1 cellular context compared by ENCODE assay signal in the genomic region with DNA sequence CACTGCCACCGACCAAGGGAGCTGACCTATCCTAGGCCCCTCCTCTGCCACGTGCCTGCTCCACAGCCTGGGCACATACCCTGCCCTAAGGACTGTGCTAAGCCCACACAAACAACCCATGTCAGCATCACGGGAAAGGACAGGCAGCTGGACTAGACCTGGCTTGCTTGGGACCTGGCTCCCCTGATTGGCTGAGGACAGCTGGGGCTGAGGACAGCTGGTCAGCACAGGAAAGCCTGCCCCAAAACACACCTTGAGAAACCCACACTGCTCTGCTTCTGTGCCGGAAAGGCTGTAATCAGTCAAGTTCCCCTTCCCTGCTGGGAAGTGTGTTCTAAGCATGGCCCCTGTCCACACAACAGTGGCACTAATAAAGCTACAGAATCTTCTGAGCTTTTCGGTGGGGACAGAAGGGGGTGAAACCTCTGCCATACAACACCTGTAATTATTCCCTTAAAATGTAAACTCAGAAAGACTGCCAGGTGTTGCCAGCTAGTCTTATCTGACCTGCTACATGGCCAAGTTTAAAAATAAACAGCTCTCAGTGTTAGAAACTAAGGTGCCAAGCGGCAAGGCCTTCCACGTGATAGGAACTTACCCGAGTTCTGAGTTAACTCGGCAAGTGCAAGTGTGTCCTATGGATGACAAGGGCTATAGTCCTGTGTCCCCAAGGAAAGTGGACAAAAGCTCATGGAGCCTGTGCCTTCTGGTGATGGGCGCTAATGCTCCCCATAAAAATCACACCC.
A peak's percentile ranks its signal among the peaks of the same experiment; 100 is the strongest.
TF ChIP-seq lines count a peak whose summit lies in the region.

No MANE protein-coding gene starts in this region.

TF ChIP-seq in GM12878, 131 proteins besides CTCF, POLR2A, EP300 and RAD21 (continued from another document):
- TF ChIP-seq HSF1 (IDR thresholded peaks at IDR 0.05; ENCODE audit: low read depth, low read length) (no peak), SUZ12 (IDR thresholded peaks at IDR 0.05; ENCODE audit: unreplicated experiment) (no peak), ZBTB33 (IDR thresholded peaks at IDR 0.05) (no peak), SIN3A (IDR thresholded peaks at IDR 0.05; ENCODE audit: low read depth, low read length) (no peak), TCF3 (IDR thresholded peaks at IDR 0.05; ENCODE audit: borderline replicate concordance, insufficient read depth, low read depth, low read length) (0 out of 2 replicates have a peak, but pooled peaks have one; percentile 31), SPI1 (IDR thresholded peaks at IDR 0.05; ENCODE audit: borderline replicate concordance, insufficient read depth, low read depth, low read length) (peak; percentile 21; the same call in 1 of the 2 replicates), JUNB (IDR thresholded peaks at IDR 0.05) (no peak), PRDM15 (CRISPR knock-in tag; IDR thresholded peaks at IDR 0.05) (no peak), NFXL1 (IDR thresholded peaks at IDR 0.05; ENCODE audit: borderline replicate concordance) (no peak), TCF12 (IDR thresholded peaks at IDR 0.05; ENCODE audit: low read depth, low read length) (peak; percentile 33; the same call in 1 of the 2 replicates), LARP7 (IDR thresholded peaks at IDR 0.05) (no peak), MXI1 (IDR thresholded peaks at IDR 0.05; ENCODE audit: low read depth, low read length) (no peak), SMAD1 (IDR thresholded peaks at IDR 0.05; ENCODE audit: low read depth, partially characterized antibody) (no peak), TCF7 (IDR thresholded peaks at IDR 0.05; ENCODE audit: borderline replicate concordance) (no peak), RAD51 (IDR thresholded peaks at IDR 0.05) (no peak), SRF (IDR thresholded peaks at IDR 0.05; ENCODE audit: low read depth in 2 of 2, low read length in 2 of 2) (no peak), FOXM1 (IDR thresholded peaks at IDR 0.05; ENCODE audit: low read depth, low read length) (no peak), KAT2A (conservative IDR thresholded peaks at IDR 0.05; ENCODE audit: control insufficient read depth, low read depth, low read length) (no peak), FOXK2 (IDR thresholded peaks at IDR 0.05) (no peak), TAF1 (IDR thresholded peaks at IDR 0.05; ENCODE audit: borderline replicate concordance, low read depth, low read length) (no peak), SIX5 (IDR thresholded peaks at IDR 0.05; ENCODE audit: low read depth, low read length, severe bottlenecking) (no peak), E2F4 (IDR thresholded peaks at IDR 0.05; ENCODE audit: low read depth, low read length) (no peak), SMARCA5 (IDR thresholded peaks at IDR 0.05) (no peak), ZSCAN29 (IDR thresholded peaks at IDR 0.05) (no peak), CHD2 (IDR thresholded peaks at IDR 0.05; ENCODE audit: borderline replicate concordance, low read depth, low read length) (no peak), BHLHE40 (IDR thresholded peaks at IDR 0.05; ENCODE audit: borderline replicate concordance in 1 of 2, low read depth in 2 of 2, low read length in 1 of 2) (no peak), YY1 (IDR thresholded peaks at IDR 0.05; ENCODE audit: low read depth, low read length) (0 out of 2 replicates have a peak, but pooled peaks have one; percentile 18), POU2F2 (IDR thresholded peaks at IDR 0.05; ENCODE audit: borderline replicate concordance, low read depth, low read length) (no peak)
- TF ChIP-seq, protein P1, sequence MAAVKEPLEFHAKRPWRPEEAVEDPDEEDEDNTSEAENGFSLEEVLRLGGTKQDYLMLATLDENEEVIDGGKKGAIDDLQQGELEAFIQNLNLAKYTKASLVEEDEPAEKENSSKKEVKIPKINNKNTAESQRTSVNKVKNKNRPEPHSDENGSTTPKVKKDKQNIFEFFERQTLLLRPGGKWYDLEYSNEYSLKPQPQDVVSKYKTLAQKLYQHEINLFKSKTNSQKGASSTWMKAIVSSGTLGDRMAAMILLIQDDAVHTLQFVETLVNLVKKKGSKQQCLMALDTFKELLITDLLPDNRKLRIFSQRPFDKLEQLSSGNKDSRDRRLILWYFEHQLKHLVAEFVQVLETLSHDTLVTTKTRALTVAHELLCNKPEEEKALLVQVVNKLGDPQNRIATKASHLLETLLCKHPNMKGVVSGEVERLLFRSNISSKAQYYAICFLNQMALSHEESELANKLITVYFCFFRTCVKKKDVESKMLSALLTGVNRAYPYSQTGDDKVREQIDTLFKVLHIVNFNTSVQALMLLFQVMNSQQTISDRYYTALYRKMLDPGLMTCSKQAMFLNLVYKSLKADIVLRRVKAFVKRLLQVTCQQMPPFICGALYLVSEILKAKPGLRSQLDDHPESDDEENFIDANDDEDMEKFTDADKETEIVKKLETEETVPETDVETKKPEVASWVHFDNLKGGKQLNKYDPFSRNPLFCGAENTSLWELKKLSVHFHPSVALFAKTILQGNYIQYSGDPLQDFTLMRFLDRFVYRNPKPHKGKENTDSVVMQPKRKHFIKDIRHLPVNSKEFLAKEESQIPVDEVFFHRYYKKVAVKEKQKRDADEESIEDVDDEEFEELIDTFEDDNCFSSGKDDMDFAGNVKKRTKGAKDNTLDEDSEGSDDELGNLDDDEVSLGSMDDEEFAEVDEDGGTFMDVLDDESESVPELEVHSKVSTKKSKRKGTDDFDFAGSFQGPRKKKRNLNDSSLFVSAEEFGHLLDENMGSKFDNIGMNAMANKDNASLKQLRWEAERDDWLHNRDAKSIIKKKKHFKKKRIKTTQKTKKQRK (IDR thresholded peaks at IDR 0.05; ENCODE audit: low read depth, low read length) = no peak
- TF ChIP-seq, protein P2, sequence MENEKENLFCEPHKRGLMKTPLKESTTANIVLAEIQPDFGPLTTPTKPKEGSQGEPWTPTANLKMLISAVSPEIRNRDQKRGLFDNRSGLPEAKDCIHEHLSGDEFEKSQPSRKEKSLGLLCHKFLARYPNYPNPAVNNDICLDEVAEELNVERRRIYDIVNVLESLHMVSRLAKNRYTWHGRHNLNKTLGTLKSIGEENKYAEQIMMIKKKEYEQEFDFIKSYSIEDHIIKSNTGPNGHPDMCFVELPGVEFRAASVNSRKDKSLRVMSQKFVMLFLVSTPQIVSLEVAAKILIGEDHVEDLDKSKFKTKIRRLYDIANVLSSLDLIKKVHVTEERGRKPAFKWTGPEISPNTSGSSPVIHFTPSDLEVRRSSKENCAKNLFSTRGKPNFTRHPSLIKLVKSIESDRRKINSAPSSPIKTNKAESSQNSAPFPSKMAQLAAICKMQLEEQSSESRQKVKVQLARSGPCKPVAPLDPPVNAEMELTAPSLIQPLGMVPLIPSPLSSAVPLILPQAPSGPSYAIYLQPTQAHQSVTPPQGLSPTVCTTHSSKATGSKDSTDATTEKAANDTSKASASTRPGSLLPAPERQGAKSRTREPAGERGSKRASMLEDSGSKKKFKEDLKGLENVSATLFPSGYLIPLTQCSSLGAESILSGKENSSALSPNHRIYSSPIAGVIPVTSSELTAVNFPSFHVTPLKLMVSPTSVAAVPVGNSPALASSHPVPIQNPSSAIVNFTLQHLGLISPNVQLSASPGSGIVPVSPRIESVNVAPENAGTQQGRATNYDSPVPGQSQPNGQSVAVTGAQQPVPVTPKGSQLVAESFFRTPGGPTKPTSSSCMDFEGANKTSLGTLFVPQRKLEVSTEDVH (IDR thresholded peaks at IDR 0.05; ENCODE audit: low read depth, partially characterized antibody) = no peak
- TF ChIP-seq, protein P3, sequence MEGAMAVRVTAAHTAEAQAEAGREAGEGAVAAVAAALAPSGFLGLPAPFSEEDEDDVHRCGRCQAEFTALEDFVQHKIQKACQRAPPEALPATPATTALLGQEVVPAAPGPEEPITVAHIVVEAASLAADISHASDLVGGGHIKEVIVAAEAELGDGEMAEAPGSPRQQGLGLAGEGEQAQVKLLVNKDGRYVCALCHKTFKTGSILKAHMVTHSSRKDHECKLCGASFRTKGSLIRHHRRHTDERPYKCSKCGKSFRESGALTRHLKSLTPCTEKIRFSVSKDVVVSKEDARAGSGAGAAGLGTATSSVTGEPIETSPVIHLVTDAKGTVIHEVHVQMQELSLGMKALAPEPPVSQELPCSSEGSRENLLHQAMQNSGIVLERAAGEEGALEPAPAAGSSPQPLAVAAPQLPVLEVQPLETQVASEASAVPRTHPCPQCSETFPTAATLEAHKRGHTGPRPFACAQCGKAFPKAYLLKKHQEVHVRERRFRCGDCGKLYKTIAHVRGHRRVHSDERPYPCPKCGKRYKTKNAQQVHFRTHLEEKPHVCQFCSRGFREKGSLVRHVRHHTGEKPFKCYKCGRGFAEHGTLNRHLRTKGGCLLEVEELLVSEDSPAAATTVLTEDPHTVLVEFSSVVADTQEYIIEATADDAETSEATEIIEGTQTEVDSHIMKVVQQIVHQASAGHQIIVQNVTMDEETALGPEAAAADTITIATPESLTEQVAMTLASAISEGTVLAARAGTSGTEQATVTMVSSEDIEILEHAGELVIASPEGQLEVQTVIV (IDR thresholded peaks at IDR 0.05; ENCODE audit: borderline replicate concordance, partially characterized antibody) = no peak
- TF ChIP-seq, protein P4, sequence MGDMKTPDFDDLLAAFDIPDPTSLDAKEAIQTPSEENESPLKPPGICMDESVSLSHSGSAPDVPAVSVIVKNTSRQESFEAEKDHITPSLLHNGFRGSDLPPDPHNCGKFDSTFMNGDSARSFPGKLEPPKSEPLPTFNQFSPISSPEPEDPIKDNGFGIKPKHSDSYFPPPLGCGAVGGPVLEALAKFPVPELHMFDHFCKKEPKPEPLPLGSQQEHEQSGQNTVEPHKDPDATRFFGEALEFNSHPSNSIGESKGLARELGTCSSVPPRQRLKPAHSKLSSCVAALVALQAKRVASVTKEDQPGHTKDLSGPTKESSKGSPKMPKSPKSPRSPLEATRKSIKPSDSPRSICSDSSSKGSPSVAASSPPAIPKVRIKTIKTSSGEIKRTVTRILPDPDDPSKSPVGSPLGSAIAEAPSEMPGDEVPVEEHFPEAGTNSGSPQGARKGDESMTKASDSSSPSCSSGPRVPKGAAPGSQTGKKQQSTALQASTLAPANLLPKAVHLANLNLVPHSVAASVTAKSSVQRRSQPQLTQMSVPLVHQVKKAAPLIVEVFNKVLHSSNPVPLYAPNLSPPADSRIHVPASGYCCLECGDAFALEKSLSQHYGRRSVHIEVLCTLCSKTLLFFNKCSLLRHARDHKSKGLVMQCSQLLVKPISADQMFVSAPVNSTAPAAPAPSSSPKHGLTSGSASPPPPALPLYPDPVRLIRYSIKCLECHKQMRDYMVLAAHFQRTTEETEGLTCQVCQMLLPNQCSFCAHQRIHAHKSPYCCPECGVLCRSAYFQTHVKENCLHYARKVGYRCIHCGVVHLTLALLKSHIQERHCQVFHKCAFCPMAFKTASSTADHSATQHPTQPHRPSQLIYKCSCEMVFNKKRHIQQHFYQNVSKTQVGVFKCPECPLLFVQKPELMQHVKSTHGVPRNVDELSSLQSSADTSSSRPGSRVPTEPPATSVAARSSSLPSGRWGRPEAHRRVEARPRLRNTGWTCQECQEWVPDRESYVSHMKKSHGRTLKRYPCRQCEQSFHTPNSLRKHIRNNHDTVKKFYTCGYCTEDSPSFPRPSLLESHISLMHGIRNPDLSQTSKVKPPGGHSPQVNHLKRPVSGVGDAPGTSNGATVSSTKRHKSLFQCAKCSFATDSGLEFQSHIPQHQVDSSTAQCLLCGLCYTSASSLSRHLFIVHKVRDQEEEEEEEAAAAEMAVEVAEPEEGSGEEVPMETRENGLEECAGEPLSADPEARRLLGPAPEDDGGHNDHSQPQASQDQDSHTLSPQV (IDR thresholded peaks at IDR 0.05) = no peak
TF ChIP-seq in GM12878: peak in this region for 9.
